28 cellular contexts compared by ENCODE assay signal in genomic region chr2:31528823-31529222, GRCh38. TPM values are rescaled to one million over a fixed set of nuclear protein-coding genes. Genes with fewer than 3 reads are reported as not detected.
"Had no signal": no experiment of that assay in that cellular context is flagged by ENCODE, and none has a peak within 500 bp of the region (broad histone marks: within the 10 kb centered on the region; RNA-seq: fewer than 3 reads in every experiment).

No MANE protein-coding gene starts in this region.

- H3K27me3 ChIP-seq: colonic mucosa, gastrocnemius medialis, left lung had no signal

- H3K4me3 ChIP-seq: colonic mucosa, esophagus squamous epithelium, gastrocnemius medialis, heart right ventricle, left lung, lower lobe of right lung, mucosa of descending colon had no signal

- H3K4me1 ChIP-seq: colonic mucosa, esophagus squamous epithelium, gastrocnemius medialis, heart right ventricle, left lung, lower lobe of right lung had no signal

- DNase-seq: colonic mucosa; cortex of kidney; effector CD8-positive, alpha-beta T cell; effector memory CD8-positive, alpha-beta T cell; endodermal cell; erythroblast; esophagus squamous epithelium; foreskin fibroblast; foreskin melanocyte; gastrocnemius medialis; glutamatergic neuron; head of caudate nucleus; heart right ventricle; hippocampal formation; left cardiac atrium; left lung; left ventricle myocardium superior; lower lobe of right lung; mesenchymal stem cell; mucosa of descending colon; naive B cell had no signal

- H3K9me3 ChIP-seq: colonic mucosa, esophagus squamous epithelium, gastrocnemius medialis, heart right ventricle, left lung, lower lobe of right lung, mucosa of descending colon had no signal

- H3K36me3 ChIP-seq: colonic mucosa, esophagus squamous epithelium, gastrocnemius medialis, heart right ventricle, left lung, lower lobe of right lung had no signal

- ATAC-seq: effector memory CD8-positive, alpha-beta T cell; esophagus mucosa; gastrocnemius medialis; heart right ventricle; left cardiac atrium; left lung; left ventricle myocardium superior; lower lobe of right lung; mucosa of descending colon had no signal

- H3K27ac ChIP-seq: colonic mucosa, epithelial cell of prostate, esophagus squamous epithelium, gastrocnemius medialis, heart right ventricle, left lung, lower lobe of right lung had no signal

RNA-seq across cellular contexts. Expression of gene SRD5A2, which starts 51.9 kb away (rescaled TPM):
- total RNA-seq: colonic mucosa, dermis microvascular lymphatic vessel endothelial cell, esophagus mucosa, glomerular endothelial cell, heart right ventricle, left cardiac atrium, left ventricle myocardium superior, lower leg skin, lung microvascular endothelial cell, mesothelial cell of epicardium, mucosa of descending colon had no signal
